ENCODE assay signal across 25 cellular contexts in the genomic region with DNA sequence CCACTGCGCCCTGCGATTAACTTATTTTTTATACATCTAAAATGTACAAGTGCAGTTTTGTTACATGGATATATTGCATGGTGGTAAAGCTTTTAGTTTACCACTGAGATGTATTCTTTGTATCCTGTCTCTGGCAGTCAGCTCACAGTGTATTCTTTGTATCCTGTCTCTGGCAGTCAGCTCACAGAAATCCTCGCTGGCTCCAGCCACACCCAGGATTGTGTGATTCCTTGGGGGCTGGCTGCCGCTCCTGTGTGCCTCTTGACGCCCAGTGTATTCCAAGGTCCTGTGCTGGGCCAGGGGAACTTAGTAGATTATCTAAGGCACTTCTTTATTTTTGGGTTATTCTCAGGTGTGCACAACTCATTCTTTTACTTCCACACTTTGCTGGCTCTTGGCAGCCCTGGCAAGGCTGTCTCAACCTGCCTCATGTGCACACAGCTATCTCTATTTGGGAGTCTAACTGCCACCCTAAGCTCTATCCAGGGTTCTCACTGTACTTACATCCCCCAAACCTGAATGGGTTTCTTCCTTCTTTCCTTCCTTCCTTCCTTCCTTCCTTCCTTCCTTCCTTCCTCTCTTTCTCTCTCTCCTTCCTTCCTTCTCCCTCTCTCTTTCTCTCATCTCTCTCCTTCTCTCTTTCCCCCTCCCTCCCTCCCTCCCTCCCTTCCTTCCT. TPM values are rescaled to one million over a fixed set of nuclear protein-coding genes. Genes with fewer than 3 reads are reported as not detected.
DNase-seq lines count a peak whose midpoint lies in the region; ATAC-seq, FAIRE-seq and TF ChIP-seq lines count a peak whose summit lies in the region.
"Had no signal": no experiment of that assay in that cellular context is flagged by ENCODE, and none has a peak within 500 bp of the region (broad histone marks: within the 10 kb centered on the region; RNA-seq: fewer than 3 reads in every experiment).

No MANE protein-coding gene starts in this region.

- H3K4me2 ChIP-seq in PC-3 (ENCODE audit: low read length) (0 out of 2 replicates have a peak overlapping the region, but pooled peaks have one; percentile 15), K562 (ENCODE audit: insufficient read depth, low read length) (no peak overlapping the region)

- POLR2A ChIA-PET in PC-3 (lab: Charles Lee; ENCODE audit: unreplicated experiment) (no interaction called here), K562 (lab: Yijun Ruan, JAX) (no interaction called here)

- 80% methylated on average over 5 of the region's 5 CpGs for WGBS in K562 (ENCODE audit: insufficient coverage, low coverage, missing lambda C conversion rate)
- 68 to 77% methylated on average over 2 to 5 of the region's 5 CpGs for WGBS in gastroesophageal sphincter (ENCODE audit: low coverage in 1 of 2), 2 donors
- 77 to 91% (median 77%) methylated on average over 5 of the region's 5 CpGs for WGBS in ovary, 3 donors

- no peak for TF ChIP-seq CTCF in PC-3 (conservative IDR thresholded peaks at IDR 0.05; ENCODE audit: low read depth, low read length)
- no peak for TF ChIP-seq CTCF in K562 (IDR thresholded peaks at IDR 0.05 in 2 of 3, conservative IDR thresholded peaks at IDR 0.05 in 1 of 3; ENCODE audit: insufficient read depth in 2 of 3, low read depth in 1 of 3, low read length in 3 of 3)
- no peak for TF ChIP-seq CTCF in right atrium auricular region (IDR thresholded peaks at IDR 0.05)
- TF ChIP-seq CTCF in neutrophil (IDR thresholded peaks at IDR 0.05): no peak
- TF ChIP-seq CTCF in gastroesophageal sphincter (IDR thresholded peaks at IDR 0.05): no peak
- TF ChIP-seq CTCF in ovary (IDR thresholded peaks at IDR 0.05): no peak

- H3K4me3 ChIP-seq in PC-3 (ENCODE audit: low read length): no peak overlapping the region
- H3K4me3 ChIP-seq in K562: no peak overlapping the region
- H3K4me3 ChIP-seq in right atrium auricular region: no peak overlapping the region
- no peak overlapping the region for H3K4me3 ChIP-seq in neutrophil (ENCODE audit: low read depth in 1 of 2, low read length in 1 of 2)
- no peak overlapping the region for H3K4me3 ChIP-seq in gastroesophageal sphincter
- no peak overlapping the region for H3K4me3 ChIP-seq in ovary
- H3K4me3 ChIP-seq: dorsolateral prefrontal cortex, stomach, thyroid gland had no signal

- no peak for FAIRE-seq in K562 (lab: Jason Lieb, UNC)
- FAIRE-seq: H54, kidney, small intestine had no signal

- no peaks in the 10 kb centered on the region for H3K9me1 ChIP-seq in K562 (ENCODE audit: control insufficient read depth, insufficient read depth, low read length)

- H4K20me1 ChIP-seq in PC-3 (ENCODE audit: low read length) (no peaks in the 10 kb centered on the region), K562 (replicated peaks; ENCODE audit: control insufficient read depth, insufficient read depth, low read length) (no peaks in the 10 kb centered on the region)

- TF ChIP-seq EP300 in K562 (IDR thresholded peaks at IDR 0.05; ENCODE audit: low read length): no peak
- TF ChIP-seq EP300 in gastroesophageal sphincter (IDR thresholded peaks at IDR 0.05): no peak
- TF ChIP-seq EP300 in ovary (IDR thresholded peaks at IDR 0.05): no peak

- ATAC-seq in PC-3 (peak; percentile 41), K562 (no peak), gastroesophageal sphincter (no peak)

- H3K27me3 ChIP-seq in PC-3 (ENCODE audit: low read length) (no peaks in the 10 kb centered on the region), K562 (ENCODE audit: control insufficient read depth in 2 of 2, insufficient read depth in 2 of 2, low read length in 2 of 2) (no peaks in the 10 kb centered on the region), right atrium auricular region (no peaks in the 10 kb centered on the region), neutrophil (no peaks in the 10 kb centered on the region), gastroesophageal sphincter (peaks cover 5% of the 10 kb centered on the region), ovary (no peaks in the 10 kb centered on the region)
- H3K27me3 ChIP-seq: dorsolateral prefrontal cortex, thyroid gland had no signal

- H3F3A ChIP-seq in PC-3 (ENCODE audit: low read length, unreplicated experiment): no peaks in the 10 kb centered on the region

- CTCF ChIA-PET in PC-3 (lab: Charles Lee): interaction anchor here (2.0 kb wide), 1 partner anchor 57 kb away, joined by 6 read pairs; no protein-coding TSS in a partner anchor
- CTCF ChIA-PET in K562 (lab: Yijun Ruan, JAX; ENCODE audit: low intra/inter-chr PET ratio): no interaction called here

- H3K27ac ChIP-seq in PC-3 (ENCODE audit: low read length) (no peak overlapping the region), K562 (ENCODE audit: extremely low read depth, low read depth, low read length) (no peak overlapping the region), right atrium auricular region (no peak overlapping the region), neutrophil (peak overlapping the region; percentile 45), gastroesophageal sphincter (no peak overlapping the region), ovary (no peak overlapping the region)
- H3K27ac ChIP-seq: C4-2B, dorsolateral prefrontal cortex, stomach, thyroid gland, WERI-Rb-1 had no signal

- H3K9ac ChIP-seq in PC-3 (ENCODE audit: low read length) (no peak overlapping the region), K562 (ENCODE audit: insufficient read depth in 1 of 2, low read depth in 2 of 2, low read length in 2 of 2) (peak overlapping the region in 1 of 2 experiments; percentile 74; a peak in 2 of 4 replicates)

- TF ChIP-seq POLR2A in K562 (conservative IDR thresholded peaks at IDR 0.05) (no peak), gastroesophageal sphincter (IDR thresholded peaks at IDR 0.05) (no peak), ovary (IDR thresholded peaks at IDR 0.05) (no peak)

- H3K79me2 ChIP-seq in PC-3 (ENCODE audit: low read length) (no peaks in the 10 kb centered on the region), K562 (ENCODE audit: control insufficient read depth, insufficient read depth, low read length) (no peaks in the 10 kb centered on the region)

- no peaks in the 10 kb centered on the region for H3K9me2 ChIP-seq in PC-3 (replicated peaks; ENCODE audit: low read length)

- BruUV-seq in PC-3 (replicated peaks; lab: Mats Ljungman, UMichigan): no TSS peak
- no TSS peak for BruUV-seq in K562 (replicated peaks; lab: Mats Ljungman, UMichigan)

- in situ Hi-C loops in K562 (cut with MboI): no loop called here

- intact Hi-C loops in PC-3 (cut with micrococcal nuclease): no loop called here
- intact Hi-C loops in K562 (cut with micrococcal nuclease): no loop called here
- intact Hi-C loops in ovary (cut with DNase I): no loop called here

- H3K9me3 ChIP-seq in PC-3 (ENCODE audit: low read length): no peaks in the 10 kb centered on the region
- H3K9me3 ChIP-seq in K562 (replicated peaks; ENCODE audit: control insufficient read depth, insufficient read depth, low read depth, low read length): no peaks in the 10 kb centered on the region; the same call in 1 of the 2 replicates
- peaks cover 0 to 8% of the 10 kb centered on the region in 2 donors for H3K9me3 ChIP-seq in right atrium auricular region
- no peaks in the 10 kb centered on the region for H3K9me3 ChIP-seq in neutrophil
- peaks cover 0 to 12% (median 0%) of the 10 kb centered on the region in 3 donors for H3K9me3 ChIP-seq in gastroesophageal sphincter
- no peaks in the 10 kb centered on the region for H3K9me3 ChIP-seq in ovary
- H3K9me3 ChIP-seq: thyroid gland had no signal

- DNase-seq in PC-3 (no peak), K562 (ENCODE audit: extremely low read depth in 1 of 4, low spot score in 3 of 4) (no peak), right atrium auricular region (ENCODE audit: low spot score) (peak; percentile 56), T-helper 2 cell (no peak), ovary (no peak), NCI-H2029 treated with DMSO at 0.1 percent for 48 hours (lab: John Stamatoyannopoulos, UW) (no peak)
- DNase-seq: activated CD4-positive, alpha-beta T cell treated with anti-CD3 and anti-CD28 coated beads, Interleukin-2, amount 10 ng/mL, durations not matched to agents 24 days and 14 days; activated gamma-delta T cell; activated T-cell treated with anti-CD3 and anti-CD28 coated beads, Interleukin-2, amount 50 U/mL, for 1 hour; Calu3; dorsolateral prefrontal cortex; kidney; NCI-H1048; NCI-H187 treated with DMSO at 0.1 percent for 48 hours; NCI-H526; nucleus accumbens; small intestine; stimulated activated CD4-positive, alpha-beta T cell treated with anti-CD3 and anti-CD28 coated beads, Interleukin-2, amount 100 ng/mL, for 24 hours; stomach; thyroid gland; WERI-Rb-1 had no signal

- H2AFZ ChIP-seq in PC-3 (ENCODE audit: low read length): no peak overlapping the region
- peak overlapping the region; percentile 40; the same call in 1 of the 2 replicates for H2AFZ ChIP-seq in K562 (ENCODE audit: low read depth, low read length)

- H3K36me3 ChIP-seq in PC-3 (ENCODE audit: low read depth, low read length) (no peaks in the 10 kb centered on the region), K562 (ENCODE audit: control insufficient read depth, insufficient read depth, low read length) (no peaks in the 10 kb centered on the region), right atrium auricular region (no peaks in the 10 kb centered on the region), neutrophil (no peaks in the 10 kb centered on the region), gastroesophageal sphincter (no peaks in the 10 kb centered on the region), ovary (no peaks in the 10 kb centered on the region)
- H3K36me3 ChIP-seq: stomach, thyroid gland, WERI-Rb-1 had no signal

- H3K4me1 ChIP-seq in PC-3 (ENCODE audit: insufficient read depth, low read length): peaks cover 31% of the 10 kb centered on the region
- H3K4me1 ChIP-seq in K562 (replicated peaks in 1 of 2; ENCODE audit: control insufficient read depth in 2 of 2, insufficient read depth in 2 of 2, low read length in 2 of 2): peaks cover 15 to 16% of the 10 kb centered on the region in 2 experiments
- peaks cover 0 to 11% of the 10 kb centered on the region in 2 donors for H3K4me1 ChIP-seq in right atrium auricular region
- peaks cover 17 to 25% of the 10 kb centered on the region in 2 experiments for H3K4me1 ChIP-seq in neutrophil (ENCODE audit: control insufficient read depth in 1 of 2, insufficient read depth in 1 of 2, low read depth in 1 of 2, low read length in 1 of 2)
- peaks cover 0 to 6% (median 0%) of the 10 kb centered on the region in 3 donors for H3K4me1 ChIP-seq in gastroesophageal sphincter
- no peaks in the 10 kb centered on the region for H3K4me1 ChIP-seq in ovary (ENCODE audit: insufficient read depth)

- no peak for TF ChIP-seq RAD21 in K562 (CRISPR knock-in tag; conservative IDR thresholded peaks at IDR 0.05 in 1 of 2, IDR thresholded peaks at IDR 0.05 in 1 of 2)

RNA-seq across cellular contexts. Expression of a gene that starts 12.4 kb away (rescaled TPM):
- total RNA-seq in PC-3 (2014; rRNA removed) (8.2 and 10.5 TPM in 2 replicates), K562 (2014; rRNA removed) (15.7 and 17.3 TPM in 2 replicates), K562 (2014; rRNA removed; fragmentation: Illumina TruSeq; extraction: Trizol) (18.8 and 20.3 TPM in 2 replicates), K562 (2015; rRNA removed; fragmentation: Illumina TruSeq; extraction: Trizol) (14.1 and 14.7 TPM in 2 replicates), K562 (2021) (42.6 and 51.9 TPM in 2 replicates), right atrium auricular region (10 to 100 TPM in 1 of 2 donors, 1 to 10 TPM in 1; 6.5 to 14.9 TPM), gastroesophageal sphincter (10 to 100 TPM; 10.1 to 16.2 (median 15.2) TPM), ovary (10 to 100 TPM in 6 of 7 donors, 1 to 10 TPM in 1; 7.6 to 30.5 (median 17.1) TPM)
- 44.6 and 48.3 TPM in 2 replicates for total RNA-seq in K562 (2011; cell fraction: chromatin; rRNA removed; ENCODE audit: low replicate concordance)
- 26.7 and 28.9 TPM in 2 replicates for total RNA-seq in K562 (2011; cell fraction: nucleolus; rRNA removed)
- total RNA-seq in K562 (2011; cell fraction: nucleoplasm; rRNA removed): 56.0 and 88.0 TPM in 2 replicates
- polyA plus RNA-seq in K562 (2011; rRNA removed) (23.1 and 43.4 TPM in 2 replicates), K562 (2014; fragmentation: Illumina TruSeq; extraction: Trizol) (33.9 and 35.5 TPM in 2 replicates), K562 (2014; fragmentation: Nextera tagmentation; extraction: Ambion mirVana) (10 to 100 TPM; 10.1 to 21.8 TPM), K562 (2014; rRNA removed) (21.0 and 22.4 TPM in 2 replicates), ovary (10 to 100 TPM in 1 of 2 donors, 1 to 10 TPM in 1; 3.9 to 14.0 TPM)
- polyA plus RNA-seq in K562 (2011; cell fraction: cytosol; rRNA removed): 24.8 and 52.3 TPM in 2 replicates
- polyA plus RNA-seq in K562 (2011; cell fraction: nucleus; rRNA removed): 39.0 and 49.3 TPM in 2 replicates
- polyA plus RNA-seq in K562 (2012): 22.7 and 30.7 TPM in 2 replicates
- polyA minus RNA-seq in K562 (2011; rRNA and poly(A)+ RNA removed): 19.7 and 35.1 TPM in 2 replicates
- polyA minus RNA-seq in K562 (2011; cell fraction: cytosol; rRNA and poly(A)+ RNA removed): 25.3 and 46.8 TPM in 2 replicates
- polyA minus RNA-seq in K562 (2011; cell fraction: nucleus; rRNA and poly(A)+ RNA removed): 10.1 and 22.5 TPM in 2 replicates
